29 cellular contexts compared by ENCODE assay signal in genomic region chr6:169671563-169671962, GRCh38.
"Had no signal": no experiment of that assay in that cellular context is flagged by ENCODE, and none has a peak within 500 bp of the region (broad histone marks: within the 10 kb centered on the region; RNA-seq: fewer than 3 reads in every experiment).

No MANE protein-coding gene starts in this region.

- H3K27me3 ChIP-seq: left lung, pancreas, stomach, testis, thyroid gland, transverse colon, upper lobe of left lung, vagina had no signal

- H3K9me3 ChIP-seq: left lung, pancreas, psoas muscle, stomach, testis, thyroid gland, transverse colon, upper lobe of left lung, vagina had no signal

- ATAC-seq: left colon; left lung; natural killer cell; pancreas; psoas muscle; sciatic nerve; stimulated activated naive B cell treated with anti-CD40 and anti-IgM and Interleukin-4, amounts not matched to agents 10 μg/mL and 1 μg/mL and 100 μg/mL, for 72 hours; stimulated activated naive CD8-positive, alpha-beta T cell treated with anti-CD3 and anti-CD28 coated beads, Interleukin-15, Interleukin-2, amounts not matched to agents 100 U/mL and 50 U/mL, for 24 hours had no signal

- H3K27me3 Mint-ChIP-seq: naive B cell; stimulated activated naive B cell treated with anti-CD40 and anti-IgM and Interleukin-4, amounts not matched to agents 10 μg/mL and 1 μg/mL and 100 μg/mL, for 72 hours had no signal

- H3K27ac ChIP-seq: left lung, pancreas, psoas muscle, skin epidermis, stomach, testis, thyroid gland, transverse colon, upper lobe of left lung, vagina had no signal

- H3K4me3 ChIP-seq: left lung, lung, pancreas, psoas muscle, skin epidermis, stomach, testis, thyroid gland, transverse colon, upper lobe of left lung, vagina had no signal

- H3K4me1 Mint-ChIP-seq: naive B cell, nephron progenitor cell had no signal

- H3K4me3 Mint-ChIP-seq: immature natural killer cell; mesothelial cell of epicardium; naive B cell; natural killer cell; nephron progenitor cell; stimulated activated naive B cell treated with anti-CD40 and anti-IgM and Interleukin-4, amounts not matched to agents 10 μg/mL and 1 μg/mL and 100 μg/mL, for 72 hours had no signal

- H3K9me3 Mint-ChIP-seq: immature natural killer cell, natural killer cell, nephron progenitor cell had no signal

- H3K27ac Mint-ChIP-seq: mesothelial cell of epicardium; natural killer cell; nephron progenitor cell; stimulated activated naive B cell treated with anti-CD40 and anti-IgM and Interleukin-4, amounts not matched to agents 10 μg/mL and 1 μg/mL and 100 μg/mL, for 72 hours had no signal

- H3K4me1 ChIP-seq: pancreas, psoas muscle, testis, thyroid gland, transverse colon, vagina had no signal

- DNase-seq: hypothalamus; immature natural killer cell; kidney; left colon; left lung; mesendoderm; naive B cell; natural killer cell; nephron progenitor cell; nucleus accumbens; pancreas; posterior cingulate gyrus; psoas muscle; stimulated activated CD4-positive, alpha-beta T cell treated with anti-CD3 and anti-CD28 coated beads, Interleukin-12 subunit alpha, Interleukin-12 subunit beta, amount 100 ng/mL, for 4 hours; stimulated activated CD4-positive, alpha-beta T cell treated with anti-CD3 and anti-CD28 coated beads, Interleukin-15, amount 100 ng/mL, for 24 hours; stimulated activated CD4-positive, alpha-beta T cell treated with anti-CD3 and anti-CD28 coated beads, Interleukin-2, amount 100 ng/mL, for 24 hours; stimulated activated CD4-positive, alpha-beta T cell treated with anti-CD3 and anti-CD28 coated beads, Interleukin-4, amount 100 ng/mL, for 1 hour; stimulated activated naive B cell treated with anti-CD40 and anti-IgM and Interleukin-4, amounts not matched to agents 10 μg/mL and 1 μg/mL and 100 μg/mL, for 72 hours; stimulated activated naive CD8-positive, alpha-beta T cell treated with anti-CD3 and anti-CD28 coated beads, Interleukin-15, Interleukin-2, amounts not matched to agents 100 U/mL and 50 U/mL, for 24 hours; stomach; testis; thyroid gland; transverse colon; upper lobe of left lung had no signal
